In genomic region chr12:90908465-90908864, GRCh38 we compare ENCODE assay signal across 18 cellular contexts. TPM values are rescaled to one million over a fixed set of nuclear protein-coding genes. Genes with fewer than 3 reads are reported as not detected.
DNase-seq lines count a peak whose midpoint lies in the region; ATAC-seq, FAIRE-seq and TF ChIP-seq lines count a peak whose summit lies in the region.
"Had no signal": no experiment of that assay in that cellular context is flagged by ENCODE, and none has a peak within 500 bp of the region (broad histone marks: within the 10 kb centered on the region; RNA-seq: fewer than 3 reads in every experiment).

No MANE protein-coding gene starts in this region.

- no peaks in the 10 kb centered on the region for H3K27me3 ChIP-seq in GM12878 (replicated peaks in 1 of 2; ENCODE audit: control insufficient read depth in 2 of 2, insufficient read depth in 2 of 2, low read length in 1 of 2)
- H3K27me3 ChIP-seq: BLaER1, body of pancreas had no signal

- intact Hi-C loops in GM12878 (cut with micrococcal nuclease; ENCODE audit: unreplicated experiment) = no loop called here

- SMC1A ChIA-PET in GM12878 (lab: Charles Lee; ENCODE audit: uncharacterized antibody, unreplicated experiment) = no interaction called here

- no peak for TF ChIP-seq CTCF in AG09309 (IDR thresholded peaks at IDR 0.05; ENCODE audit: control insufficient read depth, insufficient read depth, low read depth, low read length, missing control alignments)
- no peak for TF ChIP-seq CTCF in GM12878 (IDR thresholded peaks at IDR 0.05 in 2 of 3, conservative IDR thresholded peaks at IDR 0.05 in 1 of 3; ENCODE audit: control insufficient read depth in 2 of 3, extremely low read depth in 1 of 3, insufficient read depth in 1 of 3, low read depth in 3 of 3, low read length in 3 of 3)

- no peaks in the 10 kb centered on the region for H3K9me3 ChIP-seq in GM12878 (replicated peaks; ENCODE audit: control insufficient read depth, insufficient read depth, low read length)
- H3K9me3 ChIP-seq: BLaER1, body of pancreas had no signal

- BruUV-seq in GM12878 (replicated peaks; lab: Mats Ljungman, UMichigan) = no TSS peak

- no peak overlapping the region for H3K27ac ChIP-seq in GM12878 (ENCODE audit: control insufficient read depth, insufficient read depth)
- H3K27ac ChIP-seq: BLaER1, body of pancreas had no signal

- no peak overlapping the region for H2AFZ ChIP-seq in GM12878 (ENCODE audit: control insufficient read depth, low read depth, low read length)

- DNase-seq in AG09309 (ENCODE audit: low read depth) (peak; percentile 52), HT1080 (ENCODE audit: low read depth) (peak; percentile 57), GM12878 (ENCODE audit: low read depth, low spot score) (no peak), left lobe of liver (ENCODE audit: low spot score) (no peak), SK-N-DZ (ENCODE audit: low spot score) (no peak), NCI-H1436 treated with DMSO at 0.1 percent for 48 hours (lab: John Stamatoyannopoulos, UW) (no peak), KBM-7 (no peak)
- DNase-seq in activated naive CD4-positive, alpha-beta T cell treated with anti-CD3 and anti-CD28 coated beads, Interleukin-2, amount 50 U/mL, for 16 hours = no peak
- DNase-seq: activated T-cell treated with anti-CD3 and anti-CD28 coated beads, Interleukin-2, amount 50 U/mL, for 4 hours; stimulated activated CD4-positive, alpha-beta T cell treated with anti-CD3 and anti-CD28 coated beads, Interleukin-4, amount 100 ng/mL, for 1 hour; stimulated activated naive B cell treated with anti-CD40 and anti-IgM and Interleukin-4, amounts not matched to agents 10 μg/mL and 1 μg/mL and 100 μg/mL, for 72 hours had no signal

- no peak overlapping the region for H3K4me2 ChIP-seq in GM12878 (ENCODE audit: control insufficient read depth, insufficient read depth)
- H3K4me2 ChIP-seq: BLaER1 had no signal

- no peaks in the 10 kb centered on the region for H3K36me3 ChIP-seq in GM12878 (ENCODE audit: control insufficient read depth in 2 of 2, insufficient read depth in 2 of 2, low read length in 1 of 2)
- H3K36me3 ChIP-seq: BLaER1 had no signal

- no peak for TF ChIP-seq EP300 in GM12878 (IDR thresholded peaks at IDR 0.05; ENCODE audit: borderline replicate concordance in 1 of 2, control insufficient read depth in 1 of 2, low read depth in 2 of 2, low read length in 2 of 2)

- in situ Hi-C loops in GM12878 (cut with MboI) = no loop called here
- in situ Hi-C loops in KBM-7 (cut with MboI; ENCODE audit: low pct_unique_long_range_greater_than_20kb, low sequenced_read_pairs) = no loop called here

- no peak for TF ChIP-seq POLR2A in GM12878 (IDR thresholded peaks at IDR 0.05; ENCODE audit: low read depth, low read length)

- RAD21 ChIA-PET in GM12878 (lab: Charles Lee; ENCODE audit: unreplicated experiment) = no interaction called here

- POLR2A ChIA-PET in GM12878 (lab: Charles Lee) = no interaction called here

- H3K9ac ChIP-seq in GM12878 (ENCODE audit: control insufficient read depth, insufficient read depth, low read length) = no peak overlapping the region
- H3K9ac ChIP-seq: BLaER1 had no signal

- H4K20me1 ChIP-seq in GM12878 (ENCODE audit: control insufficient read depth, insufficient read depth) = no peaks in the 10 kb centered on the region
- H4K20me1 ChIP-seq: BLaER1 had no signal

- no peak for ATAC-seq in GM12878
- peak; percentile 42 for ATAC-seq in left lobe of liver
- ATAC-seq: activated CD4-positive, CD25-positive, alpha-beta regulatory T cell treated with anti-CD3 and anti-CD28 coated beads, Interleukin-2, amount 50 U/mL, for 24 hours; activated T-cell treated with anti-CD3 and anti-CD28 coated beads, Interleukin-2, amount 50 U/mL, for 4 hours; body of pancreas; K562; stimulated activated naive B cell treated with anti-CD40 and anti-IgM and Interleukin-4, amounts not matched to agents 10 μg/mL and 1 μg/mL and 100 μg/mL, for 72 hours had no signal

- no peak overlapping the region for H3K4me3 ChIP-seq in AG09309 (ENCODE audit: control insufficient read depth, low read depth, low read length)
- H3K4me3 ChIP-seq in GM12878 = no peak overlapping the region
- H3K4me3 ChIP-seq: BLaER1, body of pancreas, K562 had no signal

- FAIRE-seq in GM12878 (lab: Jason Lieb, UNC) = peak; percentile 54
- FAIRE-seq: K562 had no signal

- H3K79me2 ChIP-seq in GM12878 (ENCODE audit: control insufficient read depth, insufficient read depth, low read length) = no peaks in the 10 kb centered on the region

- H3K4me1 ChIP-seq in GM12878 (ENCODE audit: control insufficient read depth, insufficient read depth, low read length) = no peaks in the 10 kb centered on the region
- H3K4me1 ChIP-seq: BLaER1, body of pancreas had no signal

- no peak for TF ChIP-seq RAD21 in GM12878 (IDR thresholded peaks at IDR 0.05; ENCODE audit: insufficient read depth, low read depth, low read length)

- CTCF ChIA-PET in GM12878 (lab: Yijun Ruan, JAX) = no interaction called here

TF ChIP-seq in GM12878, 131 proteins besides CTCF, POLR2A, EP300 and RAD21:
- no peak for TF ChIP-seq ZNF622 (IDR thresholded peaks at IDR 0.05)

RNA-seq across cellular contexts. Expression of gene CCER1, which starts 46.5 kb away (rescaled TPM):
- not detected in 2 replicates for total RNA-seq in HT1080 (2014; rRNA removed; shearing (Covaris generic))
- polyA plus RNA-seq in HT1080 (2015; cell fraction: cytosol; rRNA removed) = not detected in 2 replicates
- not detected in 2 replicates for polyA plus RNA-seq in HT1080 (2015; cell fraction: nucleus; rRNA removed)
- not detected in 2 replicates for total RNA-seq in GM12878 (2013; cell fraction: nucleolus; rRNA removed)
- total RNA-seq in GM12878 (2014; rRNA removed) (not detected in 2 replicates), GM12878 (2014; rRNA removed; fragmentation: Illumina TruSeq; extraction: Trizol) (not detected in 2 replicates), GM12878 (2021) (not detected in 2 replicates), left lobe of liver (not detected)
- polyA plus RNA-seq in GM12878 (2011; ENCODE audit: low read depth) = not detected
- polyA plus RNA-seq in GM12878 (2011; rRNA removed) (not detected in 2 replicates), GM12878 (2014; fragmentation: Illumina TruSeq; extraction: Trizol) (0.01 TPM in 1 of 2 replicates, not detected in the other), GM12878 (2014; fragmentation: Nextera tagmentation; extraction: Ambion mirVana) (not detected), GM12878 (2014; rRNA removed) (not detected in 2 replicates), GM12878 (2016; fragmentation: Nextera tagmentation; extraction: Ambion mirVana) (not detected)
- not detected in 2 replicates for polyA plus RNA-seq in GM12878 (2011; cell fraction: cytosol; rRNA removed)
- not detected in 2 replicates for polyA plus RNA-seq in GM12878 (2011; cell fraction: nucleus; rRNA removed)
- 0.03 TPM in 1 of 2 replicates, not detected in the other for polyA plus RNA-seq in GM12878 (2012)
- not detected in 2 replicates for polyA minus RNA-seq in GM12878 (2011; rRNA and poly(A)+ RNA removed)
- polyA minus RNA-seq in GM12878 (2011; cell fraction: cytosol; rRNA and poly(A)+ RNA removed) = not detected in 2 replicates
- polyA minus RNA-seq in GM12878 (2011; cell fraction: nucleus; rRNA and poly(A)+ RNA removed) = not detected in 2 replicates
- polyA plus RNA-seq in SK-N-DZ (2014; cell fraction: cytosol; rRNA removed) = not detected in 2 replicates
- not detected in 2 replicates for polyA plus RNA-seq in SK-N-DZ (2014; cell fraction: nucleus; rRNA removed)
- total RNA-seq: activated T-cell treated with anti-CD3 and anti-CD28 coated beads, Interleukin-2, amount 50 U/mL, for 4 hours; body of pancreas; G401; K562; mononuclear cell; pulmonary artery endothelial cell had no signal
- polyA plus RNA-seq: K562 had no signal

Comparison
In these comparisons a context has a peak if more than half of its experiments do, and no peak if none do; other contexts are left out.
1. DNase-seq: peak in AG09309 (single experiment) and HT1080 (single experiment); none in GM12878 (single experiment), left lobe of liver (single experiment), SK-N-DZ (single experiment), activated naive CD4-positive, alpha-beta T cell treated with anti-CD3 and anti-CD28 coated beads, Interleukin-2, amount 50 U/mL, for 16 hours (single experiment), NCI-H1436 treated with DMSO at 0.1 percent for 48 hours (single experiment) and KBM-7 (single experiment).